Comparison of ENCODE assay signal across 9 cellular contexts in the genomic region with DNA sequence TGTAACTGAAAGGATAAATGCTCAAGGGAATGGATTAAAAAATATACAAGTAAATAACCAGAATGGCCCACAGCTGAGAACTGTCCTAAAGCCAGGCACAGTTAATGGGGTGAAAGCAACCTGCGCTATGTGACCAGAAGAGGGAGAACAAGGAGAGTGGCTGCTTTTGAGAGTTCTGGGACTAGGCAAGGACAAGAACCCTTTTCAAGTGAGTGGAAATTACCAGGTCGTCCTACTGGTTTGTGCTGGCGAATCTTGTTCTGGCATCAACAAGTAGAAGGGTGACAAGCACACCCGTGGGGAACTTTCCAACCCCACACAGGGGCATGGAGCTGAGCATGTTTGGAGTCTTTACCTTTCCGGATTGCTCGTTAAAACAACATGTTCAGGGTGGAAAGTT.
DNase-seq lines count a peak whose midpoint lies in the region; ATAC-seq, FAIRE-seq and TF ChIP-seq lines count a peak whose summit lies in the region.
"Had no signal": no experiment of that assay in that cellular context is flagged by ENCODE, and none has a peak within 500 bp of the region (broad histone marks: within the 10 kb centered on the region; RNA-seq: fewer than 3 reads in every experiment).

No MANE protein-coding gene starts in this region.

- peak; percentile 39 for TF ChIP-seq RAD21 in GM12878 (IDR thresholded peaks at IDR 0.05; ENCODE audit: insufficient read depth, low read depth, low read length)

- in situ Hi-C loops in GM12878 (cut with MboI) = no loop called here

- H2AFZ ChIP-seq in GM12878 (ENCODE audit: control insufficient read depth, low read depth, low read length) = no peak overlapping the region

- no peak overlapping the region for H3K4me3 ChIP-seq in HEK293 (ENCODE audit: low read depth, low read length)
- no peak overlapping the region for H3K4me3 ChIP-seq in GM12878
- H3K4me3 ChIP-seq: ascending aorta had no signal

- SMC1A ChIA-PET in GM12878 (lab: Charles Lee; ENCODE audit: uncharacterized antibody, unreplicated experiment) = no interaction called here

- no peak overlapping the region for H3K9ac ChIP-seq in GM12878 (ENCODE audit: control insufficient read depth, insufficient read depth, low read length)

- H3K9me3 ChIP-seq in HEK293 (ENCODE audit: control insufficient read depth, insufficient read depth, low read depth, low read length) (no peaks in the 10 kb centered on the region), GM12878 (replicated peaks; ENCODE audit: control insufficient read depth, insufficient read depth, low read length) (no peaks in the 10 kb centered on the region; the same call in 2 of the 3 replicates)
- H3K9me3 ChIP-seq: ascending aorta had no signal

- no peak for TF ChIP-seq EP300 in GM12878 (IDR thresholded peaks at IDR 0.05; ENCODE audit: borderline replicate concordance in 1 of 2, control insufficient read depth in 1 of 2, low read depth in 2 of 2, low read length in 2 of 2)

- CTCF ChIA-PET in HEK293 (lab: Yijun Ruan, JAX) = no interaction called here
- CTCF ChIA-PET in GM12878 (lab: Yijun Ruan, JAX) = interaction anchor here (1.0 to 1.6 kb wide), 3 partner anchors 9 to 352 kb away, joined by 3 read pairs; no protein-coding TSS in a partner anchor

- H3K27ac ChIP-seq in 22Rv1 (peak overlapping the region; percentile 66), HEK293 (ENCODE audit: extremely low read depth, low read depth, low read length) (no peak overlapping the region), GM12878 (ENCODE audit: control insufficient read depth, insufficient read depth) (no peak overlapping the region)
- H3K27ac ChIP-seq: ascending aorta had no signal

- H3K36me3 ChIP-seq in HEK293 (ENCODE audit: control insufficient read depth in 2 of 2, insufficient read depth in 1 of 2, low read length in 2 of 2) = no peaks in the 10 kb centered on the region
- no peaks in the 10 kb centered on the region for H3K36me3 ChIP-seq in GM12878 (ENCODE audit: control insufficient read depth in 2 of 2, insufficient read depth in 2 of 2, low read length in 1 of 2)
- H3K36me3 ChIP-seq: ascending aorta had no signal

- ATAC-seq in GM12878 (peak; percentile 42), HG03097 (IDR thresholded peaks at IDR 0.05; ENCODE audit: low FRiP score, unreplicated experiment) (no peak)

- H3K27me3 ChIP-seq in GM12878 (replicated peaks in 1 of 2; ENCODE audit: control insufficient read depth in 2 of 2, insufficient read depth in 2 of 2, low read length in 1 of 2) = no peaks in the 10 kb centered on the region
- H3K27me3 ChIP-seq: ascending aorta had no signal

- peak; percentile 61 for FAIRE-seq in GM12878 (lab: Jason Lieb, UNC)

- intact Hi-C loops in GM12878 (cut with micrococcal nuclease; ENCODE audit: unreplicated experiment) = no loop called here

- H3K79me2 ChIP-seq in GM12878 (ENCODE audit: control insufficient read depth, insufficient read depth, low read length) = no peaks in the 10 kb centered on the region

- TF ChIP-seq CTCF in 22Rv1 (IDR thresholded peaks at IDR 0.05) = no peak
- TF ChIP-seq CTCF in HEK293 (tag by site-specific recombination; IDR thresholded peaks at IDR 0.05) = peak; percentile 30; the same call in 1 of the 2 replicates
- TF ChIP-seq CTCF in GM12878 (IDR thresholded peaks at IDR 0.05 in 2 of 3, conservative IDR thresholded peaks at IDR 0.05 in 1 of 3; ENCODE audit: control insufficient read depth in 2 of 3, extremely low read depth in 1 of 3, insufficient read depth in 1 of 3, low read depth in 3 of 3, low read length in 3 of 3) = peak in 2 of 3 experiments; percentile 14 to 24; a peak in 2 of 6 replicates

- TF ChIP-seq POLR2A in GM12878 (IDR thresholded peaks at IDR 0.05; ENCODE audit: low read depth, low read length) = no peak

- RAD21 ChIA-PET in GM12878 (lab: Charles Lee; ENCODE audit: unreplicated experiment) = no interaction called here

- 61% methylated on average over 6 of the region's 6 CpGs for WGBS in GM12878 (ENCODE audit: insufficient coverage, insufficient replicate concordance, low lambda C conversion rate, missing lambda C conversion rate)

- H4K20me1 ChIP-seq in GM12878 (ENCODE audit: control insufficient read depth, insufficient read depth) = no peaks in the 10 kb centered on the region

- POLR2A ChIA-PET in HEK293 (lab: Yijun Ruan, JAX) (no interaction called here), GM12878 (lab: Charles Lee) (no interaction called here)

- H3K4me1 ChIP-seq in HEK293 (ENCODE audit: control insufficient read depth, insufficient read depth, low read length) (no peaks in the 10 kb centered on the region), GM12878 (ENCODE audit: control insufficient read depth, insufficient read depth, low read length) (no peaks in the 10 kb centered on the region)
- H3K4me1 ChIP-seq: ascending aorta had no signal

- H3K4me2 ChIP-seq in GM12878 (ENCODE audit: control insufficient read depth, insufficient read depth) = no peak overlapping the region

- DNase-seq in GM12878 (ENCODE audit: low read depth, low spot score) (no peak), iPS DF 4.7 (ENCODE audit: extremely low read depth, low spot score) (peak; percentile 14), T-helper 2 cell (no peak), GM19238 (ENCODE audit: insufficient read length, low spot score) (no peak), HuH-7 (ENCODE audit: low spot score) (no peak)

- no TSS peak for BruUV-seq in GM12878 (replicated peaks; lab: Mats Ljungman, UMichigan)

TF ChIP-seq in HEK293, 187 proteins besides CTCF, POLR2A, EP300 and RAD21:
- TF ChIP-seq ZNF175 (tag by site-specific recombination; IDR thresholded peaks at IDR 0.05) (no peak), KLF7 (tag by site-specific recombination; IDR thresholded peaks at IDR 0.05; ENCODE audit: borderline replicate concordance) (no peak), ZNF610 (tag by site-specific recombination; IDR thresholded peaks at IDR 0.05; ENCODE audit: borderline replicate concordance) (no peak), ZNF140 (tag by site-specific recombination; IDR thresholded peaks at IDR 0.05) (no peak), EGR2 (tag by site-specific recombination; IDR thresholded peaks at IDR 0.05; ENCODE audit: low read depth) (no peak), ZFP69B (tag by site-specific recombination; IDR thresholded peaks at IDR 0.05) (no peak), ZNF549 (tag by site-specific recombination; IDR thresholded peaks at IDR 0.05) (no peak), ZNF571 (tag by site-specific recombination; IDR thresholded peaks at IDR 0.05) (no peak)
- TF ChIP-seq, protein P1, sequence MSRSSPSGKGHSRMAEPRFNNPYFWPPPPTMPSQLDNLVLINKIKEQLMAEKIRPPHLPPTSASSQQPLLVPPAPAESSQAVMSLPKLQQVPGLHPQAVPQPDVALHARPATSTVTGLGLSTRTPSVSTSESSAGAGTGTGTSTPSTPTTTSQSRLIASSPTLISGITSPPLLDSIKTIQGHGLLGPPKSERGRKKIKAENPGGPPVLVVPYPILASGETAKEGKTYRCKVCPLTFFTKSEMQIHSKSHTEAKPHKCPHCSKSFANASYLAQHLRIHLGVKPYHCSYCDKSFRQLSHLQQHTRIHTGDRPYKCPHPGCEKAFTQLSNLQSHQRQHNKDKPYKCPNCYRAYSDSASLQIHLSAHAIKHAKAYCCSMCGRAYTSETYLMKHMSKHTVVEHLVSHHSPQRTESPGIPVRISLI (tag by site-specific recombination; IDR thresholded peaks at IDR 0.05) = no peak

TF ChIP-seq in GM12878, 131 proteins besides CTCF, POLR2A, EP300 and RAD21:
- TF ChIP-seq GABPA (IDR thresholded peaks at IDR 0.05; ENCODE audit: low read depth) (no peak), NR2C2 (IDR thresholded peaks at IDR 0.05; ENCODE audit: borderline replicate concordance, control insufficient read depth, insufficient read length, low read depth) (no peak), SP1 (IDR thresholded peaks at IDR 0.05; ENCODE audit: low read depth, low read length) (no peak)
- TF ChIP-seq, protein P2, sequence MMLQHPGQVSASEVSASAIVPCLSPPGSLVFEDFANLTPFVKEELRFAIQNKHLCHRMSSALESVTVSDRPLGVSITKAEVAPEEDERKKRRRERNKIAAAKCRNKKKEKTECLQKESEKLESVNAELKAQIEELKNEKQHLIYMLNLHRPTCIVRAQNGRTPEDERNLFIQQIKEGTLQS (IDR thresholded peaks at IDR 0.05; ENCODE audit: borderline replicate concordance, extremely low read depth, low read depth, low read length) = no peak
- TF ChIP-seq, protein P3, sequence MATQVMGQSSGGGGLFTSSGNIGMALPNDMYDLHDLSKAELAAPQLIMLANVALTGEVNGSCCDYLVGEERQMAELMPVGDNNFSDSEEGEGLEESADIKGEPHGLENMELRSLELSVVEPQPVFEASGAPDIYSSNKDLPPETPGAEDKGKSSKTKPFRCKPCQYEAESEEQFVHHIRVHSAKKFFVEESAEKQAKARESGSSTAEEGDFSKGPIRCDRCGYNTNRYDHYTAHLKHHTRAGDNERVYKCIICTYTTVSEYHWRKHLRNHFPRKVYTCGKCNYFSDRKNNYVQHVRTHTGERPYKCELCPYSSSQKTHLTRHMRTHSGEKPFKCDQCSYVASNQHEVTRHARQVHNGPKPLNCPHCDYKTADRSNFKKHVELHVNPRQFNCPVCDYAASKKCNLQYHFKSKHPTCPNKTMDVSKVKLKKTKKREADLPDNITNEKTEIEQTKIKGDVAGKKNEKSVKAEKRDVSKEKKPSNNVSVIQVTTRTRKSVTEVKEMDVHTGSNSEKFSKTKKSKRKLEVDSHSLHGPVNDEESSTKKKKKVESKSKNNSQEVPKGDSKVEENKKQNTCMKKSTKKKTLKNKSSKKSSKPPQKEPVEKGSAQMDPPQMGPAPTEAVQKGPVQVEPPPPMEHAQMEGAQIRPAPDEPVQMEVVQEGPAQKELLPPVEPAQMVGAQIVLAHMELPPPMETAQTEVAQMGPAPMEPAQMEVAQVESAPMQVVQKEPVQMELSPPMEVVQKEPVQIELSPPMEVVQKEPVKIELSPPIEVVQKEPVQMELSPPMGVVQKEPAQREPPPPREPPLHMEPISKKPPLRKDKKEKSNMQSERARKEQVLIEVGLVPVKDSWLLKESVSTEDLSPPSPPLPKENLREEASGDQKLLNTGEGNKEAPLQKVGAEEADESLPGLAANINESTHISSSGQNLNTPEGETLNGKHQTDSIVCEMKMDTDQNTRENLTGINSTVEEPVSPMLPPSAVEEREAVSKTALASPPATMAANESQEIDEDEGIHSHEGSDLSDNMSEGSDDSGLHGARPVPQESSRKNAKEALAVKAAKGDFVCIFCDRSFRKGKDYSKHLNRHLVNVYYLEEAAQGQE (IDR thresholded peaks at IDR 0.05; ENCODE audit: low read depth, low read length) = no peak
